ENCODE assay signal across 11 cellular contexts in genomic region chr7:95324396-95324795, GRCh38. TPM values are rescaled to one million over a fixed set of nuclear protein-coding genes. Genes with fewer than 3 reads are reported as not detected.
DNase-seq lines count a peak whose midpoint lies in the region; ATAC-seq, FAIRE-seq and TF ChIP-seq lines count a peak whose summit lies in the region.
"Had no signal": no experiment of that assay in that cellular context is flagged by ENCODE, and none has a peak within 500 bp of the region (broad histone marks: within the 10 kb centered on the region; RNA-seq: fewer than 3 reads in every experiment).

Gene PON1, minus strand, starts transcription at chr7:95324532. Its CDS starts 57 bp downstream, at chr7:95324475.

- peak; percentile 17 for DNase-seq in activated T-cell treated with anti-CD3 and anti-CD28 coated beads, Interleukin-2, amount 50 U/mL, for 1 hour
- DNase-seq in activated T-cell treated with anti-CD3 and anti-CD28 coated beads for 4 hours (no peak), GM12878 (ENCODE audit: low read depth, low spot score) (no peak), NCI-H526 treated with DMSO at 0.1 percent for 48 hours (lab: John Stamatoyannopoulos, UW) (no peak), NCI-H1048 (lab: John Stamatoyannopoulos, UW) (no peak)
- DNase-seq: activated CD4-positive, alpha-beta T cell treated with anti-CD3 and anti-CD28 coated beads, Interleukin-2, amount 50 U/mL, for 48 hours; NCI-H2029 had no signal

- in situ Hi-C loops in GM12878 (cut with MboI), result no loop called here

- peak within 1 kb of the TSS; percentile 43; the same call in 1 of the 2 replicates for H3K4me3 ChIP-seq in HUES6 (ENCODE audit: low read depth, low read length)
- H3K4me3 ChIP-seq in GM12878, result peak within 1 kb of the TSS; percentile 32; the same call in 1 of the 2 replicates
- H3K4me3 ChIP-seq: BLaER1 had no signal

- 50% methylated on average over 16 of the region's 20 CpGs for WGBS in GM12878 (ENCODE audit: insufficient coverage, insufficient replicate concordance, low lambda C conversion rate, missing lambda C conversion rate)

- peak within 1 kb of the TSS; percentile 46 for H3K4me2 ChIP-seq in GM12878 (ENCODE audit: control insufficient read depth, insufficient read depth)
- H3K4me2 ChIP-seq: BLaER1 had no signal

- no peaks in the 10 kb centered on the region for H4K20me1 ChIP-seq in GM12878 (ENCODE audit: control insufficient read depth, insufficient read depth)
- H4K20me1 ChIP-seq: BLaER1 had no signal

- no peak within 1 kb of the TSS for H3K4me3 Mint-ChIP-seq in stimulated activated memory B cell treated with anti-CD40 and anti-IgM and Interleukin-4, amounts not matched to agents 10 μg/mL and 1 μg/mL and 100 μg/mL, for 72 hours

- H2AFZ ChIP-seq in GM12878 (ENCODE audit: control insufficient read depth, low read depth, low read length), result no peak within 1 kb of the TSS

- H3K27ac ChIP-seq in HUES6 (ENCODE audit: low read depth, low read length), result no peak within 1 kb of the TSS
- H3K27ac ChIP-seq in GM12878 (ENCODE audit: control insufficient read depth, insufficient read depth), result no peak within 1 kb of the TSS
- H3K27ac ChIP-seq: BLaER1 had no signal

- intact Hi-C loops in GM12878 (cut with micrococcal nuclease; ENCODE audit: unreplicated experiment), result no loop called here

- RAD21 ChIA-PET in GM12878 (lab: Charles Lee; ENCODE audit: unreplicated experiment), result interaction anchor here (1.0 to 1.3 kb wide), 2 partner anchors 152 to 154 kb away, joined by 3 to 4 read pairs; no protein-coding TSS in a partner anchor

- H3K9me3 ChIP-seq in HUES6 (ENCODE audit: control insufficient read depth, insufficient read depth, low read depth, low read length), result no peaks in the 10 kb centered on the region
- no peaks in the 10 kb centered on the region for H3K9me3 ChIP-seq in GM12878 (replicated peaks; ENCODE audit: control insufficient read depth, insufficient read depth, low read length)
- H3K9me3 ChIP-seq: BLaER1 had no signal

- SMC1A ChIA-PET in GM12878 (lab: Charles Lee; ENCODE audit: uncharacterized antibody, unreplicated experiment), result interaction anchor here (0.9 to 1.5 kb wide), 3 partner anchors 10 to 65 kb away, joined by 3 to 5 read pairs (median 3); no protein-coding TSS in a partner anchor

- TF ChIP-seq CTCF in GM12878 (IDR thresholded peaks at IDR 0.05 in 2 of 3, conservative IDR thresholded peaks at IDR 0.05 in 1 of 3; ENCODE audit: control insufficient read depth in 2 of 3, extremely low read depth in 1 of 3, insufficient read depth in 1 of 3, low read depth in 3 of 3, low read length in 3 of 3), result no peak

- H3K9ac ChIP-seq in HUES6 (ENCODE audit: low read length), result no peak within 1 kb of the TSS
- no peak within 1 kb of the TSS for H3K9ac ChIP-seq in GM12878 (ENCODE audit: control insufficient read depth, insufficient read depth, low read length)
- H3K9ac ChIP-seq: BLaER1 had no signal

- H3K27me3 Mint-ChIP-seq in stimulated activated memory B cell treated with anti-CD40 and anti-IgM and Interleukin-4, amounts not matched to agents 10 μg/mL and 1 μg/mL and 100 μg/mL, for 72 hours, result peaks cover 13% of the 10 kb centered on the region

- H3K36me3 Mint-ChIP-seq in stimulated activated memory B cell treated with anti-CD40 and anti-IgM and Interleukin-4, amounts not matched to agents 10 μg/mL and 1 μg/mL and 100 μg/mL, for 72 hours, result no peaks in the 10 kb centered on the region

- TF ChIP-seq POLR2A in GM12878 (IDR thresholded peaks at IDR 0.05; ENCODE audit: low read depth, low read length), result no peak

- POLR2A ChIA-PET in GM12878 (lab: Charles Lee), result interaction anchor here (0.6 kb wide), 2 partner anchors 47 to 175 kb away, joined by 3 to 9 read pairs; no protein-coding TSS in a partner anchor

- ATAC-seq in GM12878 (peak; percentile 65), HG03457 (IDR thresholded peaks at IDR 0.05; ENCODE audit: unreplicated experiment) (no peak)
- ATAC-seq in stimulated activated memory B cell treated with anti-CD40 and anti-IgM and Interleukin-4, amounts not matched to agents 10 μg/mL and 1 μg/mL and 100 μg/mL, for 72 hours, result peak; percentile 74

- H3K27me3 ChIP-seq in HUES6 (ENCODE audit: control insufficient read depth, insufficient read depth, low read length) (peaks cover 20% of the 10 kb centered on the region; the same call in 1 of the 2 replicates), GM12878 (replicated peaks in 1 of 2; ENCODE audit: control insufficient read depth in 2 of 2, insufficient read depth in 2 of 2, low read length in 1 of 2) (no peaks in the 10 kb centered on the region)
- H3K27me3 ChIP-seq: BLaER1 had no signal

- no peak for TF ChIP-seq EP300 in GM12878 (IDR thresholded peaks at IDR 0.05; ENCODE audit: borderline replicate concordance in 1 of 2, control insufficient read depth in 1 of 2, low read depth in 2 of 2, low read length in 2 of 2)

- no peaks in the 10 kb centered on the region for H3K9me3 Mint-ChIP-seq in stimulated activated memory B cell treated with anti-CD40 and anti-IgM and Interleukin-4, amounts not matched to agents 10 μg/mL and 1 μg/mL and 100 μg/mL, for 72 hours

- BruUV-seq in GM12878 (replicated peaks; lab: Mats Ljungman, UMichigan), result no TSS peak

- no peaks in the 10 kb centered on the region for H3K36me3 ChIP-seq in HUES6 (ENCODE audit: control insufficient read depth, insufficient read depth, low read length)
- H3K36me3 ChIP-seq in GM12878 (ENCODE audit: control insufficient read depth in 2 of 2, insufficient read depth in 2 of 2, low read length in 1 of 2), result no peaks in the 10 kb centered on the region
- H3K36me3 ChIP-seq: BLaER1 had no signal

- H3K79me2 ChIP-seq in GM12878 (ENCODE audit: control insufficient read depth, insufficient read depth, low read length), result no peaks in the 10 kb centered on the region

- H3K27ac Mint-ChIP-seq in stimulated activated memory B cell treated with anti-CD40 and anti-IgM and Interleukin-4, amounts not matched to agents 10 μg/mL and 1 μg/mL and 100 μg/mL, for 72 hours, result no peak within 1 kb of the TSS

- CTCF ChIA-PET in GM12878 (lab: Yijun Ruan, JAX), result interaction anchor here (0.9 to 1.4 kb wide), 3 partner anchors 8 to 72 kb away, joined by 3 to 4 read pairs (median 3); no protein-coding TSS in a partner anchor

- H3K4me1 Mint-ChIP-seq in stimulated activated memory B cell treated with anti-CD40 and anti-IgM and Interleukin-4, amounts not matched to agents 10 μg/mL and 1 μg/mL and 100 μg/mL, for 72 hours, result peaks cover 3% of the 10 kb centered on the region

- peaks cover 4% of the 10 kb centered on the region for H3K4me1 ChIP-seq in HUES6 (ENCODE audit: control insufficient read depth, insufficient read depth, low read length)
- no peaks in the 10 kb centered on the region for H3K4me1 ChIP-seq in GM12878 (ENCODE audit: control insufficient read depth, insufficient read depth, low read length)
- H3K4me1 ChIP-seq: BLaER1 had no signal

- FAIRE-seq in GM12878 (lab: Jason Lieb, UNC), result no peak

- TF ChIP-seq RAD21 in GM12878 (IDR thresholded peaks at IDR 0.05; ENCODE audit: insufficient read depth, low read depth, low read length), result no peak

TF ChIP-seq in GM12878, 131 proteins besides CTCF, POLR2A, EP300 and RAD21 (continues in another document):
- TF ChIP-seq EED (IDR thresholded peaks at IDR 0.05; ENCODE audit: low read depth) (peak; percentile 52; the same call in 1 of the 2 replicates), TCF12 (IDR thresholded peaks at IDR 0.05; ENCODE audit: low read depth, low read length) (0 out of 2 replicates have a peak, but pooled peaks have one; percentile 45), CEBPZ (IDR thresholded peaks at IDR 0.05; ENCODE audit: low read depth, low read length) (no peak), JUNB (IDR thresholded peaks at IDR 0.05) (no peak)

RNA-seq across cellular contexts. Expression of gene PON1, which starts in this region (rescaled TPM):
- 1.2 TPM in 1 of 2 replicates, not detected in the other for total RNA-seq in GM12878 (2013; cell fraction: nucleolus; rRNA removed)
- total RNA-seq in GM12878 (2014; rRNA removed) (not detected in 2 replicates), GM12878 (2014; rRNA removed; fragmentation: Illumina TruSeq; extraction: Trizol) (not detected in 2 replicates), GM12878 (2021) (0.26 and 0.40 TPM in 2 replicates)
- not detected for polyA plus RNA-seq in GM12878 (2011; ENCODE audit: low read depth)
- polyA plus RNA-seq in GM12878 (2011; rRNA removed) (0.14 and 0.62 TPM in 2 replicates), GM12878 (2014; fragmentation: Illumina TruSeq; extraction: Trizol) (0.24 TPM in 1 of 2 replicates, not detected in the other), GM12878 (2014; fragmentation: Nextera tagmentation; extraction: Ambion mirVana) (under 1 TPM; 0.10 to 0.22 TPM), GM12878 (2014; rRNA removed) (0.26 TPM in 1 of 2 replicates, not detected in the other), GM12878 (2016; fragmentation: Nextera tagmentation; extraction: Ambion mirVana) (not detected)
- polyA plus RNA-seq in GM12878 (2011; cell fraction: cytosol; rRNA removed), result 0.10 and 0.18 TPM in 2 replicates
- polyA plus RNA-seq in GM12878 (2011; cell fraction: nucleus; rRNA removed), result 0.51 and 0.89 TPM in 2 replicates
- not detected in 2 replicates for polyA plus RNA-seq in GM12878 (2012)
- not detected in 2 replicates for polyA minus RNA-seq in GM12878 (2011; rRNA and poly(A)+ RNA removed)
- not detected in 2 replicates for polyA minus RNA-seq in GM12878 (2011; cell fraction: cytosol; rRNA and poly(A)+ RNA removed)
- not detected in 2 replicates for polyA minus RNA-seq in GM12878 (2011; cell fraction: nucleus; rRNA and poly(A)+ RNA removed)
